Comparison of ENCODE assay signal across 17 cellular contexts in genomic region chr1:202951437-202951836, GRCh38. TPM values are rescaled to one million over a fixed set of nuclear protein-coding genes. Genes with fewer than 3 reads are reported as not detected.
DNase-seq lines count a peak whose midpoint lies in the region; ATAC-seq and TF ChIP-seq lines count a peak whose summit lies in the region.
"Had no signal": no experiment of that assay in that cellular context is flagged by ENCODE, and none has a peak within 500 bp of the region (broad histone marks: within the 10 kb centered on the region; RNA-seq: fewer than 3 reads in every experiment).

No MANE protein-coding gene starts in this region.

- H3K4me3 ChIP-seq in WERI-Rb-1 (ENCODE audit: low read depth, low read length), result peak overlapping the region; percentile 16; the same call in 1 of the 2 replicates
- H3K4me3 ChIP-seq in fibroblast of the aortic adventitia (ENCODE audit: low read depth, low read length), result no peak overlapping the region
- no peak overlapping the region for H3K4me3 ChIP-seq in brain microvascular endothelial cell (ENCODE audit: low read depth, low read length)
- H3K4me3 ChIP-seq in gastrocnemius medialis, result no peak overlapping the region
- H3K4me3 ChIP-seq: right atrium auricular region, thoracic aorta had no signal

- peaks cover 38 to 39% of the 10 kb centered on the region in 2 donors for H3K4me1 ChIP-seq in gastrocnemius medialis

- in situ Hi-C loops in brain microvascular endothelial cell (cut with HindIII; ENCODE audit: low pct_ligation_motif_present, low sequenced_read_pairs) (no loop called here), gastrocnemius medialis (cut with MboI; ENCODE audit: low sequenced_read_pairs in 4 of 4) (no loop called here)

- H3K27ac Mint-ChIP-seq in stimulated activated naive CD8-positive, alpha-beta T cell treated with anti-CD3 and anti-CD28 coated beads, Interleukin-15, Interleukin-2, amounts not matched to agents 100 ng/mL and 50 ng/mL, for 24 hours, result peak overlapping the region; percentile 9
- H3K27ac Mint-ChIP-seq in activated CD4-positive, alpha-beta memory T cell treated with anti-CD3 and anti-CD28 coated beads for 36 hours, result no peak overlapping the region
- H3K27ac Mint-ChIP-seq: activated CD4-positive, alpha-beta T cell treated with anti-CD3 and anti-CD28 coated beads, Interleukin-2, amount 10 ng/mL, durations not matched to agents 7 days and 5 days; activated naive CD8-positive, alpha-beta T cell treated with anti-CD3 and anti-CD28 coated beads, Interleukin-2, amount 10 ng/mL, durations not matched to agents 7 days and 5 days had no signal

- H3K27ac ChIP-seq in WERI-Rb-1 (peak overlapping the region; percentile 48), brain microvascular endothelial cell (no peak overlapping the region), gastrocnemius medialis (peak overlapping the region in 1 of 4 donors; percentile 56)

- DNase-seq in stimulated activated naive CD8-positive, alpha-beta T cell treated with anti-CD3 and anti-CD28 coated beads, Interleukin-15, Interleukin-2, amounts not matched to agents 100 U/mL and 50 U/mL, for 24 hours, result no peak
- DNase-seq in WERI-Rb-1, result peak; percentile 59
- DNase-seq in fibroblast of the aortic adventitia (ENCODE audit: low read depth), result peak; percentile 71
- no peak for DNase-seq in brain microvascular endothelial cell
- DNase-seq in SHP77 treated with DMSO at 0.1 percent for 48 hours (lab: John Stamatoyannopoulos, UW), result no peak
- DNase-seq in gastrocnemius medialis, result no peak
- no peak for DNase-seq in activated CD4-positive, alpha-beta memory T cell treated with anti-CD3 and anti-CD28 coated beads for 36 hours
- DNase-seq: activated CD4-positive, alpha-beta T cell treated with anti-CD3 and anti-CD28 coated beads, Interleukin-2, amount 10 ng/mL, durations not matched to agents 7 days and 5 days; activated naive CD8-positive, alpha-beta T cell treated with anti-CD3 and anti-CD28 coated beads, Interleukin-2, amount 10 ng/mL, durations not matched to agents 7 days and 5 days; activated T-cell treated with anti-CD3 and anti-CD28 coated beads, Interleukin-2, amount 50 U/mL, for 4 hours; COR-L47; NCI-H1092; NCI-H2029 treated with DMSO at 0.1 percent for 48 hours; occipital lobe had no signal

- intact Hi-C loops in gastrocnemius medialis (cut with DNase I; ENCODE audit: low total_unique reads), result no loop called here
- intact Hi-C loops in activated CD4-positive, alpha-beta memory T cell treated with anti-CD3 and anti-CD28 coated beads for 36 hours (cut with micrococcal nuclease), result no loop called here

- H3K4me3 Mint-ChIP-seq in stimulated activated naive CD8-positive, alpha-beta T cell treated with anti-CD3 and anti-CD28 coated beads, Interleukin-15, Interleukin-2, amounts not matched to agents 100 ng/mL and 50 ng/mL, for 24 hours, result no peak overlapping the region
- no peak overlapping the region for H3K4me3 Mint-ChIP-seq in activated CD4-positive, alpha-beta memory T cell treated with anti-CD3 and anti-CD28 coated beads for 36 hours
- H3K4me3 Mint-ChIP-seq: activated CD4-positive, alpha-beta T cell treated with anti-CD3 and anti-CD28 coated beads, Interleukin-2, amount 10 ng/mL, durations not matched to agents 7 days and 5 days; activated naive CD8-positive, alpha-beta T cell treated with anti-CD3 and anti-CD28 coated beads, Interleukin-2, amount 10 ng/mL, durations not matched to agents 7 days and 5 days; activated T-cell treated with anti-CD3 and anti-CD28 coated beads, Interleukin-2, amount 50 U/mL, for 4 hours had no signal

- no peaks in the 10 kb centered on the region for H3K9me3 ChIP-seq in WERI-Rb-1 (ENCODE audit: severe bottlenecking)
- no peaks in the 10 kb centered on the region for H3K9me3 ChIP-seq in gastrocnemius medialis
- H3K9me3 ChIP-seq: right atrium auricular region, thoracic aorta had no signal

- no peaks in the 10 kb centered on the region for H3K27me3 Mint-ChIP-seq in stimulated activated naive CD8-positive, alpha-beta T cell treated with anti-CD3 and anti-CD28 coated beads, Interleukin-15, Interleukin-2, amounts not matched to agents 100 ng/mL and 50 ng/mL, for 24 hours
- H3K27me3 Mint-ChIP-seq in activated CD4-positive, alpha-beta memory T cell treated with anti-CD3 and anti-CD28 coated beads for 36 hours, result no peaks in the 10 kb centered on the region
- H3K27me3 Mint-ChIP-seq: activated CD4-positive, alpha-beta T cell treated with anti-CD3 and anti-CD28 coated beads, Interleukin-2, amount 10 ng/mL, durations not matched to agents 7 days and 5 days; activated naive CD8-positive, alpha-beta T cell treated with anti-CD3 and anti-CD28 coated beads, Interleukin-2, amount 10 ng/mL, durations not matched to agents 7 days and 5 days had no signal

- ATAC-seq in stimulated activated naive CD8-positive, alpha-beta T cell treated with anti-CD3 and anti-CD28 coated beads, Interleukin-15, Interleukin-2, amounts not matched to agents 100 U/mL and 50 U/mL, for 24 hours, result no peak
- no peak for ATAC-seq in gastrocnemius medialis
- ATAC-seq: activated T-cell treated with anti-CD3 and anti-CD28 coated beads, Interleukin-2, amount 50 U/mL, for 4 hours had no signal

- H3K36me3 ChIP-seq in WERI-Rb-1 (peaks cover 73% of the 10 kb centered on the region), brain microvascular endothelial cell (replicated peaks) (peaks cover 17% of the 10 kb centered on the region), gastrocnemius medialis (peaks cover 0 to 42% of the 10 kb centered on the region in 2 donors)

- POLR2A ChIA-PET in activated CD4-positive, alpha-beta memory T cell treated with anti-CD3 and anti-CD28 coated beads for 36 hours (lab: Charles Lee), result interaction anchor here (1.9 kb wide), 1 partner anchor 24 kb away, joined by 5 read pairs; the partner anchor contains the start of gene KLHL12

- H3K27me3 ChIP-seq in WERI-Rb-1 (ENCODE audit: insufficient read depth, low read depth, severe bottlenecking), result no peaks in the 10 kb centered on the region
- H3K27me3 ChIP-seq in brain microvascular endothelial cell (replicated peaks), result no peaks in the 10 kb centered on the region
- no peaks in the 10 kb centered on the region for H3K27me3 ChIP-seq in gastrocnemius medialis
- H3K27me3 ChIP-seq: right atrium auricular region had no signal

- TF ChIP-seq CTCF in WERI-Rb-1 (IDR thresholded peaks at IDR 0.05; ENCODE audit: low read depth, low read length) (no peak), fibroblast of the aortic adventitia (IDR thresholded peaks at IDR 0.05; ENCODE audit: insufficient read depth, low read length) (no peak), brain microvascular endothelial cell (IDR thresholded peaks at IDR 0.05; ENCODE audit: low read depth, low read length, missing control alignments) (no peak), gastrocnemius medialis (IDR thresholded peaks at IDR 0.05 in 4 of 5, conservative IDR thresholded peaks at IDR 0.05 in 1 of 5) (no peak)

- H3K4me1 Mint-ChIP-seq in stimulated activated naive CD8-positive, alpha-beta T cell treated with anti-CD3 and anti-CD28 coated beads, Interleukin-15, Interleukin-2, amounts not matched to agents 100 ng/mL and 50 ng/mL, for 24 hours (ENCODE audit: low read depth), result peaks cover 34% of the 10 kb centered on the region
- H3K4me1 Mint-ChIP-seq in activated CD4-positive, alpha-beta memory T cell treated with anti-CD3 and anti-CD28 coated beads for 36 hours (ENCODE audit: low read depth), result peaks cover 45% of the 10 kb centered on the region

- CTCF ChIA-PET in activated CD4-positive, alpha-beta memory T cell treated with anti-CD3 and anti-CD28 coated beads for 36 hours (lab: Charles Lee), result no interaction called here

- no peaks in the 10 kb centered on the region for H3K9me3 Mint-ChIP-seq in stimulated activated naive CD8-positive, alpha-beta T cell treated with anti-CD3 and anti-CD28 coated beads, Interleukin-15, Interleukin-2, amounts not matched to agents 100 ng/mL and 50 ng/mL, for 24 hours
- no peaks in the 10 kb centered on the region for H3K9me3 Mint-ChIP-seq in activated CD4-positive, alpha-beta memory T cell treated with anti-CD3 and anti-CD28 coated beads for 36 hours
- H3K9me3 Mint-ChIP-seq: activated CD4-positive, alpha-beta T cell treated with anti-CD3 and anti-CD28 coated beads, Interleukin-2, amount 10 ng/mL, durations not matched to agents 7 days and 5 days; activated naive CD8-positive, alpha-beta T cell treated with anti-CD3 and anti-CD28 coated beads, Interleukin-2, amount 10 ng/mL, durations not matched to agents 7 days and 5 days; activated T-cell treated with anti-CD3 and anti-CD28 coated beads, Interleukin-2, amount 50 U/mL, for 4 hours had no signal

- H3K36me3 Mint-ChIP-seq in stimulated activated naive CD8-positive, alpha-beta T cell treated with anti-CD3 and anti-CD28 coated beads, Interleukin-15, Interleukin-2, amounts not matched to agents 100 ng/mL and 50 ng/mL, for 24 hours (ENCODE audit: low read depth), result peaks cover 32% of the 10 kb centered on the region
- peaks cover 15% of the 10 kb centered on the region for H3K36me3 Mint-ChIP-seq in activated CD4-positive, alpha-beta memory T cell treated with anti-CD3 and anti-CD28 coated beads for 36 hours

- TF ChIP-seq POLR2A in gastrocnemius medialis (IDR thresholded peaks at IDR 0.05), result no peak

RNA-seq across cellular contexts. Expression of gene ADIPOR1, which starts 6.7 kb away (rescaled TPM):
- total RNA-seq in fibroblast of the aortic adventitia (ENCODE audit: low replicate concordance) (30.4 and 104 TPM in 2 replicates), gastrocnemius medialis (100 to 1,000 TPM; 103 to 133 (median 119) TPM)
- total RNA-seq in activated CD4-positive, alpha-beta memory T cell treated with anti-CD3 and anti-CD28 coated beads for 36 hours, result 10 to 100 TPM; 75.2 to 76.6 TPM

RNA-seq across cellular contexts. Expression of gene CYB5R1, which starts 15.6 kb away (rescaled TPM):
- total RNA-seq in fibroblast of the aortic adventitia (ENCODE audit: low replicate concordance) (22.9 and 34.6 TPM in 2 replicates), gastrocnemius medialis (100 to 1,000 TPM; 349 to 677 (median 419) TPM)
- 10 to 100 TPM; 15.4 to 17.7 TPM for total RNA-seq in activated CD4-positive, alpha-beta memory T cell treated with anti-CD3 and anti-CD28 coated beads for 36 hours

RNA-seq across cellular contexts. Expression of gene KLHL12, which starts 24.4 kb away (rescaled TPM):
- total RNA-seq in fibroblast of the aortic adventitia (ENCODE audit: low replicate concordance) (22.2 and 29.6 TPM in 2 replicates), gastrocnemius medialis (10 to 100 TPM; 12.1 to 24.0 (median 12.6) TPM)
- total RNA-seq in activated CD4-positive, alpha-beta memory T cell treated with anti-CD3 and anti-CD28 coated beads for 36 hours, result 10 to 100 TPM; 35.5 to 38.3 TPM

RNA-seq across cellular contexts. Expression of gene TMEM183A, which starts 55.7 kb away (rescaled TPM):
- total RNA-seq in fibroblast of the aortic adventitia (ENCODE audit: low replicate concordance) (76.2 and 118 TPM in 2 replicates), gastrocnemius medialis (10 to 100 TPM; 28.7 to 41.4 (median 30.6) TPM)
- 10 to 100 TPM; 68.1 to 76.5 TPM for total RNA-seq in activated CD4-positive, alpha-beta memory T cell treated with anti-CD3 and anti-CD28 coated beads for 36 hours

Comparison
In these comparisons a context has a peak if more than half of its experiments do, and no peak if none do; other contexts are left out.
1. DNase-seq: peak in WERI-Rb-1 (single experiment) and fibroblast of the aortic adventitia (single experiment); none in stimulated activated naive CD8-positive, alpha-beta T cell treated with anti-CD3 and anti-CD28 coated beads, Interleukin-15, Interleukin-2, amounts not matched to agents 100 U/mL and 50 U/mL, for 24 hours (single experiment), brain microvascular endothelial cell (single experiment), SHP77 treated with DMSO at 0.1 percent for 48 hours (single experiment), gastrocnemius medialis (0 of 2) and activated CD4-positive, alpha-beta memory T cell treated with anti-CD3 and anti-CD28 coated beads for 36 hours (single experiment).